ENCODE assay signal across 30 cellular contexts in genomic region chr3:129944709-129945108, GRCh38. TPM values are rescaled to one million over a fixed set of nuclear protein-coding genes. Genes with fewer than 3 reads are reported as not detected.
"Had no signal": no experiment of that assay in that cellular context is flagged by ENCODE, and none has a peak within 500 bp of the region (broad histone marks: within the 10 kb centered on the region; RNA-seq: fewer than 3 reads in every experiment).

No MANE protein-coding gene starts in this region.

- H3K4me2 ChIP-seq: neural progenitor cell had no signal

- H3K27me3 ChIP-seq: neural progenitor cell, neutrophil, ovary, right lobe of liver, sigmoid colon, suprapubic skin, testis, transverse colon, upper lobe of right lung, uterus had no signal

- H3K9ac ChIP-seq: neural progenitor cell, parathyroid adenoma had no signal

- H3K36me3 ChIP-seq: neural progenitor cell, neutrophil, ovary, right lobe of liver, sigmoid colon, suprapubic skin, tibial artery, transverse colon, upper lobe of right lung, uterus had no signal

- H3K9me3 ChIP-seq: neutrophil, ovary, psoas muscle, right lobe of liver, suprapubic skin, testis, transverse colon, upper lobe of right lung, uterus had no signal

- H3K4me3 ChIP-seq: neural progenitor cell, ovary, psoas muscle, right lobe of liver, sigmoid colon, suprapubic skin, testis, tibial artery, transverse colon, upper lobe of right lung, uterus had no signal

- H3K4me1 ChIP-seq: neural progenitor cell, parathyroid adenoma, psoas muscle, right lobe of liver, sigmoid colon, suprapubic skin, testis, tibial artery, transverse colon, upper lobe of right lung, uterus had no signal

- ATAC-seq: naive thymus-derived CD4-positive, alpha-beta T cell; natural killer cell; psoas muscle; right cardiac atrium; right lobe of liver; stimulated activated memory B cell treated with anti-CD40 and anti-IgM and Interleukin-4, amounts not matched to agents 10 μg/mL and 1 μg/mL and 100 μg/mL, for 72 hours; stimulated activated naive CD8-positive, alpha-beta T cell treated with anti-CD3 and anti-CD28 coated beads, Interleukin-15, amount 100 ng/mL, for 72 hours; stimulated activated naive CD8-positive, alpha-beta T cell treated with anti-CD3 and anti-CD28 coated beads, Interleukin-15, Interleukin-2, amounts not matched to agents 100 U/mL and 50 U/mL, for 24 hours; upper lobe of right lung had no signal

- DNase-seq: naive thymus-derived CD4-positive, alpha-beta T cell; natural killer cell; nucleus accumbens; ovary; posterior cingulate gyrus; psoas muscle; right cardiac atrium; sigmoid colon; small intestine; stimulated activated CD4-positive, alpha-beta T cell treated with anti-CD3 and anti-CD28 coated beads, Interleukin-12 subunit alpha, Interleukin-12 subunit beta, amount 100 ng/mL, for 4 hours; stimulated activated CD4-positive, alpha-beta T cell treated with anti-CD3 and anti-CD28 coated beads, Interleukin-1b, Interleukin-23, amount 100 ng/mL, for 48 hours; stimulated activated CD4-positive, alpha-beta T cell treated with anti-CD3 and anti-CD28 coated beads, Interleukin-4, amount 100 ng/mL, for 1 hour; stimulated activated CD4-positive, alpha-beta T cell treated with anti-CD3 and anti-CD28 coated beads, Interleukin-4, amount 100 ng/mL, for 4 hours; stimulated activated CD8-positive, alpha-beta memory T cell treated with anti-CD3 and anti-CD28 coated beads, Interleukin-4, amount 100 ng/mL, for 48 hours; stimulated activated naive CD4-positive, alpha-beta T cell; stimulated activated naive CD8-positive, alpha-beta T cell treated with anti-CD3 and anti-CD28 coated beads, Interleukin-15, amount 100 ng/mL, for 72 hours; stimulated activated naive CD8-positive, alpha-beta T cell treated with anti-CD3 and anti-CD28 coated beads, Interleukin-15, Interleukin-2, amounts not matched to agents 100 U/mL and 50 U/mL, for 24 hours; substantia nigra; testis; tibial artery; transverse colon; upper lobe of right lung; uterus had no signal

- H2AFZ ChIP-seq: neural progenitor cell, parathyroid adenoma had no signal

- H3K27ac ChIP-seq: neural progenitor cell, neutrophil, ovary, parathyroid adenoma, psoas muscle, right lobe of liver, sigmoid colon, suprapubic skin, testis, tibial artery, transverse colon, upper lobe of right lung, uterus had no signal

RNA-seq across cellular contexts. Expression of gene TRH, which starts 29.8 kb away (rescaled TPM):
- total RNA-seq: naive thymus-derived CD4-positive, alpha-beta T cell; natural killer cell; psoas muscle; renal cortical epithelial cell; right cardiac atrium; right lobe of liver; sigmoid colon; suprapubic skin; transverse colon; upper lobe of right lung had no signal
- polyA plus RNA-seq: naive thymus-derived CD4-positive, alpha-beta T cell; psoas muscle; right cardiac atrium had no signal
